ENCODE assay signal across 6 cellular contexts in the genomic region with DNA sequence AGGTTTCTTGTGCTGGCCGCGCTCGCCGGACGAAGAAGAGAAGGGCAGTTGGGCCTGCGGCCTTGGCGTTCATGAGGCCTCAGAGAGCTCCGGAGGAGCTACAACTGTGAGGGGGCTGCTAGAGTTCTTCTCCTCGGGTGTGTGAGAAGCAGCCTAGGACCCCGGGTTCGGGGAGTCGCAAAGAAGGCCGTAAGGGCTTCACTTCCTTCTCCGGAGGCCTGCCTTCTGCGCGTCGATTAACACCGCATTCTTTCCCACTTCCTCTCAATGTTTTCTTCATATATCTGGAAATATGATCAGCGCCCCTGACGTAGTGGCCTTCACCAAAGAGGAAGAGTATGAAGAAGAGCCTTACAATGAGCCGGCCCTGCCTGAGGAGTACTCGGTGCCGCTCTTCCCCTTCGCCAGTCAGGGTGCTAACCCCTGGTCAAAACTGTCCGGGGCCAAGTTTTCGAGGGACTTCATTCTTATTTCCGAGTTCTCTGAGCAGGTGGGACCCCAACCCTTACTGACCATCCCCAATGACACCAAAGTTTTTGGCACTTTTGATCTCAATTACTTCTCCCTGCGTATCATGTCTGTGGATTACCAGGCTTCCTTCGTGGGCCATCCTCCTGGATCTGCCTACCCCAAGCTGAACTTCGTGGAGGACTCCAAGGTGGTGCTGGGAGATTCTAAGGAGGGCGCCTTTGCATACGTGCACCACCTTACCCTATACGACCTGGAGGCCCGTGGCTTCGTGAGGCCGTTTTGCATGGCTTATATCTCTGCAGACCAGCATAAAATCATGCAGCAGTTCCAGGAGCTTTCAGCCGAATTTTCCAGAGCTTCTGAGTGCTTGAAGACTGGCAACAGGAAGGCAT. TPM values are rescaled to one million over a fixed set of nuclear protein-coding genes. Genes with fewer than 3 reads are reported as not detected.
DNase-seq lines count a peak whose midpoint lies in the region; ATAC-seq and TF ChIP-seq lines count a peak whose summit lies in the region.

No MANE protein-coding gene starts in this region.

- H3K4me1 ChIP-seq in SJCRH30 = peaks cover 8% of the 10 kb centered on the region
- H3K4me1 ChIP-seq in gastroesophageal sphincter = peaks cover 15 to 85% (median 64%) of the 10 kb centered on the region in 3 donors
- peaks cover 0 to 72% (median 64%) of the 10 kb centered on the region in 4 donors for H3K4me1 ChIP-seq in tibial artery

- H3K27ac ChIP-seq in SJCRH30 = peak overlapping the region; percentile 66
- peak overlapping the region; percentile 81 to 93 (median 88) for H3K27ac ChIP-seq in gastroesophageal sphincter
- peak overlapping the region; percentile 88 to 91 for H3K27ac ChIP-seq in tibial artery

- TF ChIP-seq POLR2A in gastroesophageal sphincter (IDR thresholded peaks at IDR 0.05) = no peak

- 20 to 23% methylated on average over 8 to 19 of the region's 37 CpGs for WGBS in gastroesophageal sphincter (ENCODE audit: low coverage in 1 of 2), 2 donors

- TF ChIP-seq CTCF in gastroesophageal sphincter (IDR thresholded peaks at IDR 0.05) = no peak
- TF ChIP-seq CTCF in tibial artery (IDR thresholded peaks at IDR 0.05) = no peak

- H3K27me3 ChIP-seq in SJCRH30 (no peaks in the 10 kb centered on the region), gastroesophageal sphincter (no peaks in the 10 kb centered on the region), tibial artery (no peaks in the 10 kb centered on the region)

- H3K4me3 ChIP-seq in SJCRH30 = peak overlapping the region; percentile 85
- H3K4me3 ChIP-seq in gastroesophageal sphincter = peak overlapping the region; percentile 89 to 94
- H3K4me3 ChIP-seq in tibial artery = peak overlapping the region; percentile 76 to 85

- no peak for TF ChIP-seq EP300 in gastroesophageal sphincter (IDR thresholded peaks at IDR 0.05)

- intact Hi-C loops in tibial artery (cut with DNase I; ENCODE audit: low total_unique reads) = no loop called here

- H3K36me3 ChIP-seq in SJCRH30 = peaks cover 29% of the 10 kb centered on the region
- peaks cover 0 to 53% of the 10 kb centered on the region in 2 donors for H3K36me3 ChIP-seq in gastroesophageal sphincter
- peaks cover 6 to 41% (median 16%) of the 10 kb centered on the region in 3 donors for H3K36me3 ChIP-seq in tibial artery

- H3K9me3 ChIP-seq in SJCRH30 (replicated peaks) = no peaks in the 10 kb centered on the region
- no peaks in the 10 kb centered on the region for H3K9me3 ChIP-seq in gastroesophageal sphincter
- no peaks in the 10 kb centered on the region for H3K9me3 ChIP-seq in tibial artery

- DNase-seq in SJCRH30 = no peak
- DNase-seq in tibial artery = no peak
- DNase-seq in NCI-H526 treated with DMSO at 0.1 percent for 48 hours (lab: John Stamatoyannopoulos, UW) = no peak
- no peak for DNase-seq in LoVo (ENCODE audit: low spot score)

- peak; percentile 3 for ATAC-seq in GM19328 (IDR thresholded peaks at IDR 0.05; ENCODE audit: unreplicated experiment)
- no peak for ATAC-seq in gastroesophageal sphincter

RNA-seq across cellular contexts. Expression of a gene that starts 0.6 kb away (rescaled TPM):
- 41.5 and 45.7 TPM in 2 replicates for total RNA-seq in SJCRH30 (2014; rRNA removed; shearing (Covaris generic))
- 10 to 100 TPM; 14.0 to 20.0 (median 14.9) TPM for total RNA-seq in gastroesophageal sphincter

RNA-seq across cellular contexts. Expression of a gene that starts 0.9 kb away (rescaled TPM):
- 236 and 239 TPM in 2 replicates for total RNA-seq in SJCRH30 (2014; rRNA removed; shearing (Covaris generic))
- 10 to 100 TPM; 19.6 to 49.7 (median 26.8) TPM for total RNA-seq in gastroesophageal sphincter

RNA-seq across cellular contexts. Expression of a gene that starts 47.6 kb away (rescaled TPM):
- 84.6 and 92.6 TPM in 2 replicates for total RNA-seq in SJCRH30 (2014; rRNA removed; shearing (Covaris generic))
- 10 to 100 TPM; 16.3 to 30.3 (median 21.1) TPM for total RNA-seq in gastroesophageal sphincter

RNA-seq across cellular contexts. Expression of a gene that starts 55.3 kb away (rescaled TPM):
- 17.5 and 18.4 TPM in 2 replicates for total RNA-seq in SJCRH30 (2014; rRNA removed; shearing (Covaris generic))
- total RNA-seq in gastroesophageal sphincter = 10 to 100 TPM; 10.8 to 19.0 (median 12.5) TPM

RNA-seq across cellular contexts. Expression of a gene that starts 57.2 kb away (rescaled TPM):
- total RNA-seq in SJCRH30 (2014; rRNA removed; shearing (Covaris generic)) = 270 and 288 TPM in 2 replicates
- total RNA-seq in gastroesophageal sphincter = 100 to 1,000 TPM; 283 to 543 (median 310) TPM
